8 cellular contexts compared by ENCODE assay signal in genomic region chr22:24630812-24631427, GRCh38. TPM values are rescaled to one million over a fixed set of nuclear protein-coding genes. Genes with fewer than 3 reads are reported as not detected.
A peak's percentile ranks its signal among the peaks of the same experiment; 100 is the strongest.
DNase-seq lines count a peak whose midpoint lies in the region; TF ChIP-seq lines count a peak whose summit lies in the region.
"Not testable (repeated sequence)": the region's sequence is repeated elsewhere in the genome, so short reads cannot be mapped to it uniquely, and the experiment has no call there.

No MANE protein-coding gene starts in this region.

- H3F3A ChIP-seq in smooth muscle cell (ENCODE audit: low read depth) = not testable (repeated sequence)

- H3K36me3 ChIP-seq in HUES48 (ENCODE audit: control insufficient read depth, insufficient read depth, low read length); WERI-Rb-1; endodermal cell (ENCODE audit: control insufficient read depth, insufficient read depth, low read length); smooth muscle cell (ENCODE audit: low read depth): not testable (repeated sequence)

- not testable (repeated sequence) for H3K4me3 ChIP-seq in HUES48 (ENCODE audit: low read depth, low read length); WERI-Rb-1 (ENCODE audit: low read depth, low read length); endodermal cell (ENCODE audit: low read length); smooth muscle cell

- not testable (repeated sequence) for H3K4me3 Mint-ChIP-seq in endodermal cell, mesothelial cell of epicardium

- peaks cover 13% of the 10 kb centered on the region for H3K4me1 ChIP-seq in HUES48 (ENCODE audit: control insufficient read depth, insufficient read depth, low read length)
- H3K4me1 ChIP-seq in endodermal cell (ENCODE audit: control insufficient read depth, insufficient read depth, low read length); smooth muscle cell (ENCODE audit: low read depth): not testable (repeated sequence)

- 20 to 26% methylated on average over 1 to 2 of the region's 7 CpGs for WGBS in endodermal cell (ENCODE audit: insufficient coverage in 1 of 2, insufficient read length in 1 of 2), 2 experiments
- WGBS in smooth muscle cell (ENCODE audit: low lambda C conversion rate) = 9% methylated on average over 7 of the region's 7 CpGs

- H3K4me1 Mint-ChIP-seq in endodermal cell (peaks cover 30% of the 10 kb centered on the region), mesothelial cell of epicardium (peaks cover 27% of the 10 kb centered on the region)

- DNase-seq in ACHN (peak; percentile 31), NCI-H524 treated with DMSO at 0.1 percent for 48 hours (lab: John Stamatoyannopoulos, UW) (peak; percentile 7), WERI-Rb-1 (peak; percentile 56), endodermal cell (peak; percentile 43), iris pigment epithelial cell (ENCODE audit: low read depth) (peak; percentile 41)
- DNase-seq in mesothelial cell of epicardium (ENCODE audit: low spot score in 2 of 2, unreplicated experiment in 2 of 2); smooth muscle cell (lab: John Stamatoyannopoulos, UW; ENCODE audit: unreplicated experiment): not testable (repeated sequence)

- peak overlapping the region; percentile 76 for H3K27ac ChIP-seq in HUES48 (ENCODE audit: low read depth, low read length)
- peak overlapping the region; percentile 58 for H3K27ac ChIP-seq in WERI-Rb-1
- not testable (repeated sequence) for H3K27ac ChIP-seq in endodermal cell (ENCODE audit: low read depth, low read length)
- H3K27ac ChIP-seq in smooth muscle cell (ENCODE audit: low read depth) = peak overlapping the region; percentile 71

- H3K9me3 Mint-ChIP-seq in endodermal cell, mesothelial cell of epicardium: not testable (repeated sequence)

- H3K27me3 ChIP-seq in HUES48 (ENCODE audit: control insufficient read depth, insufficient read depth, low read length); WERI-Rb-1 (ENCODE audit: insufficient read depth, low read depth, severe bottlenecking); endodermal cell (ENCODE audit: control insufficient read depth, insufficient read depth, low read length, poor library complexity, severe bottlenecking); smooth muscle cell (ENCODE audit: low read depth): not testable (repeated sequence)

- H4K20me1 ChIP-seq in smooth muscle cell (ENCODE audit: low read depth) = not testable (repeated sequence)

- H3K27ac Mint-ChIP-seq in endodermal cell (peak overlapping the region; percentile 92), mesothelial cell of epicardium (peak overlapping the region; percentile 76)

- in situ Hi-C loops in ACHN (cut with HindIII; ENCODE audit: low pct_ligation_motif_present, low pct_unique_long_range_greater_than_20kb, low sequenced_read_pairs) = not testable (repeated sequence)

- H3K79me2 ChIP-seq in smooth muscle cell (ENCODE audit: low read depth) = not testable (repeated sequence)

- H3K9ac ChIP-seq in HUES48 (ENCODE audit: low read depth, low read length); endodermal cell (ENCODE audit: extremely low read depth, low read length, poor library complexity, severe bottlenecking); smooth muscle cell (ENCODE audit: low read depth): not testable (repeated sequence)

- not testable (repeated sequence) for H3K9me3 ChIP-seq in HUES48 (ENCODE audit: control insufficient read depth, insufficient read depth, low read length); WERI-Rb-1 (ENCODE audit: severe bottlenecking); endodermal cell (ENCODE audit: control insufficient read depth, low read length); smooth muscle cell (replicated peaks; ENCODE audit: low read depth)

- H3K36me3 Mint-ChIP-seq in endodermal cell (ENCODE audit: low read depth); mesothelial cell of epicardium: not testable (repeated sequence)

- H3K27me3 Mint-ChIP-seq in endodermal cell (ENCODE audit: insufficient read depth); mesothelial cell of epicardium (ENCODE audit: low read depth): not testable (repeated sequence)

- peak overlapping the region; percentile 51 for H3K4me2 ChIP-seq in smooth muscle cell

- H2AFZ ChIP-seq in smooth muscle cell (ENCODE audit: low read depth) = peak overlapping the region; percentile 51

- not testable (repeated sequence) for TF ChIP-seq CTCF in WERI-Rb-1 (IDR thresholded peaks at IDR 0.05; ENCODE audit: low read depth, low read length); endodermal cell (conservative IDR thresholded peaks at IDR 0.05); mesothelial cell of epicardium (IDR thresholded peaks at IDR 0.05; ENCODE audit: unreplicated experiment); smooth muscle cell (IDR thresholded peaks at IDR 0.05; ENCODE audit: borderline replicate concordance, insufficient read depth, poor library complexity, severe bottlenecking)

RNA-seq across cellular contexts. Expression of gene GGT1, which starts 27.9 kb away (rescaled TPM):
- total RNA-seq in endodermal cell (10 to 100 TPM; 22.4 to 52.8 TPM), mesothelial cell of epicardium (16.1 to 18.2 TPM (median 17.5 TPM) in 3 replicates), smooth muscle cell (24.2 and 28.4 TPM in 2 replicates)
- polyA plus RNA-seq in endodermal cell (2013, experiment 1 of 2) = 6.2 TPM
- polyA plus RNA-seq in endodermal cell (2013, experiment 2 of 2) = 6.4 TPM
- polyA plus RNA-seq in smooth muscle cell = 38.1 and 55.5 TPM in 2 replicates

RNA-seq across cellular contexts. Expression of gene LRRC75B, which starts 38.0 kb away (rescaled TPM):
- total RNA-seq in endodermal cell = 10 to 100 TPM; 27.4 to 31.2 TPM
- 30.7 TPM for polyA plus RNA-seq in endodermal cell (2013, experiment 1 of 2)
- 24.6 TPM for polyA plus RNA-seq in endodermal cell (2013, experiment 2 of 2)
- 28.7 to 32.5 TPM (median 30.8 TPM) in 3 replicates for total RNA-seq in mesothelial cell of epicardium
- 7.0 and 14.1 TPM in 2 replicates for total RNA-seq in smooth muscle cell
- polyA plus RNA-seq in smooth muscle cell = 31.8 and 33.5 TPM in 2 replicates
